Comparison of ENCODE assay signal across 17 cellular contexts in the genomic region with DNA sequence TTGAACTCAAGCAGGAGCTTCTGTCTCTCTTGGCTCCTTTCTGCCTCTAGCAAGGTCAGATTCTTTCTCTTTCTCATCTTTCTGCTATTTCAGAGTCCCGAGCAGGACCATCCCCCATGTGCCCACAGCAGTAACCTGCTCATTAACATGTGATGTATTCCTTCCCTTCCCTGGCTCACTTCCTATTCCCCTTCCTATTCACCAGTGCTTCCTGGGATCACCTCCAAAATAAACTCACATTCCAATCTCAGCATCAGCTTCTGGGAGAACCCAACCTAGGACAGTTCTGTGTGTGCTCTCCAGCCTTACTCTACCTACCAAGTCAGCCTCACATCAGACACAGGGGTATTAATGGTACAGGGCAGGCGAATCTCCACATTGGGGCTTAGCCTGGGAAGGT.
"Had no signal": no experiment of that assay in that cellular context is flagged by ENCODE, and none has a peak within 500 bp of the region (broad histone marks: within the 10 kb centered on the region; RNA-seq: fewer than 3 reads in every experiment).

No MANE protein-coding gene starts in this region.

- H3K27ac Mint-ChIP-seq: activated naive CD4-positive, alpha-beta T cell treated with anti-CD3 and anti-CD28 coated beads, Interleukin-2, amount 50 U/mL, for 24 hours; memory B cell; naive B cell; progenitor cell of endocrine pancreas; T-cell; WTC11 had no signal

- H3K4me1 Mint-ChIP-seq: activated naive CD4-positive, alpha-beta T cell treated with anti-CD3 and anti-CD28 coated beads, Interleukin-2, amount 50 U/mL, for 24 hours; central memory CD8-positive, alpha-beta T cell; memory B cell; naive B cell; T-cell had no signal

- H3K4me3 Mint-ChIP-seq: activated naive CD4-positive, alpha-beta T cell treated with anti-CD3 and anti-CD28 coated beads, Interleukin-2, amount 50 U/mL, for 24 hours; central memory CD8-positive, alpha-beta T cell; memory B cell; naive B cell; T-cell; WTC11 had no signal

- H3K27me3 ChIP-seq: foreskin keratinocyte, upper lobe of left lung had no signal

- H3K27ac ChIP-seq: foreskin keratinocyte, thoracic aorta, upper lobe of left lung had no signal

- H3K27me3 Mint-ChIP-seq: activated naive CD4-positive, alpha-beta T cell treated with anti-CD3 and anti-CD28 coated beads, Interleukin-2, amount 50 U/mL, for 24 hours; central memory CD8-positive, alpha-beta T cell; memory B cell; naive B cell; T-cell had no signal

- H3K36me3 ChIP-seq: thoracic aorta, upper lobe of left lung had no signal

- H3K4me3 ChIP-seq: thoracic aorta, upper lobe of left lung had no signal

- H3K36me3 Mint-ChIP-seq: activated naive CD4-positive, alpha-beta T cell treated with anti-CD3 and anti-CD28 coated beads, Interleukin-2, amount 50 U/mL, for 24 hours; memory B cell; naive B cell; T-cell had no signal

- DNase-seq: activated gamma-delta T cell treated with Interleukin-2 at 50 U/mL for 16 hours; activated T-cell treated with anti-CD3 and anti-CD28 coated beads, Interleukin-2, amount 50 U/mL, for 1 hour; anterior cingulate cortex; effector memory CD4-positive, alpha-beta T cell; foreskin keratinocyte; kidney glomerular epithelial cell; naive B cell; stimulated activated CD4-positive, alpha-beta T cell treated with anti-CD3 and anti-CD28 coated beads, Interleukin-4, amount 100 ng/mL, for 24 hours; stimulated activated naive CD4-positive, alpha-beta T cell treated with Interleukin-2 at 50 U/mL for 16 hours; T-cell; upper lobe of left lung had no signal

- ATAC-seq: foreskin keratinocyte, T-cell, WTC11 had no signal

- H3K4me1 ChIP-seq: foreskin keratinocyte, upper lobe of left lung had no signal
